In genomic region chr21:39184050-39184980, GRCh38 we compare ENCODE assay signal across 1 cellular context.
TF ChIP-seq lines count a peak whose summit lies in the region.

No MANE protein-coding gene starts in this region.

TF ChIP-seq in GM12878, 131 proteins besides CTCF, POLR2A, EP300 and RAD21 (continued from another document):
- TF ChIP-seq ZNF687 (IDR thresholded peaks at IDR 0.05) (0 out of 2 replicates have a peak, but pooled peaks have one; percentile 52), IRF4 (IDR thresholded peaks at IDR 0.05; ENCODE audit: low read depth, low read length) (no peak), BHLHE40 (IDR thresholded peaks at IDR 0.05; ENCODE audit: borderline replicate concordance in 1 of 2, low read depth in 2 of 2, low read length in 1 of 2) (peak in 1 of 2 experiments; percentile 65; a peak in 1 of 4 replicates), FOXM1 (IDR thresholded peaks at IDR 0.05; ENCODE audit: low read depth, low read length) (0 out of 2 replicates have a peak, but pooled peaks have one; percentile 60)
